8 cellular contexts compared by ENCODE assay signal in the genomic region with DNA sequence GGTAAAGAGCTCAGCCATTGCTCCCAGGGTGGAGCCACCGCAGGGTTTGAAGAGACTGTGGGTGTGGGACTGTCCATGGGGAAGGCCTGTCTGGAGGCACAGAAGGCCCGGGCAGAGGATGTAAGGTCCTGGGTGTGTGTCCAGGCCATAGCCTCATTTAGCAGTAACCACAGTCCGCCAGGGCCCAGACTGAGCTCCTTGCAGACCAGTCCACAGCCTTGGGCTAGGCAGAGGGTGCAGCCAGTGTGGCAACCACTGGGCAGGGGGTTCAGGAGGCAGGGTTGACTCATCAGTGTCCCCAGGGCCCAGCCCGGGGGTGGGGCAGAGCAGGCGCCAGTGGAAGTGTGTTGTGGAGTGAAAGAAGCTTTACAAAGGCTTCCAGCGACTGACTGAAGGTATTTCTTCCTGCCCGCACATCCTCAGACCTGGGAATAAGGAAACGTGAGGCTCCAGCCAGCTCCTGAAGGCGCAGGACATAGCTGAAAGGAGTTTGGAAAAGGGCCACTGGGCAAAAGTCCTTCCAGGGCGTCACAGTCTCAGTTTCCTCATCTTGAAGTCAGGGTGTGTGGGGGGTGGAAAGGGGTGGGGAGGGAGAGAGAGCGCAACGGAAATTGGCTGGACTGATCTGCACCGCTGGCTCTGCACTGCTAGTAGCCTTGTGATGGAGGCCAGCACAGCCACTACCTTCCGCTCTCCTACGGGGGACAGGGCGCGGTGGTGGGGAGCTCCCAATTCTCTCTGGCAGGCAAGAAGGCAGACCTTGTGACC. TPM values are rescaled to one million over a fixed set of nuclear protein-coding genes. Genes with fewer than 3 reads are reported as not detected.
A peak's percentile ranks its signal among the peaks of the same experiment; 100 is the strongest.
DNase-seq lines count a peak whose midpoint lies in the region; ATAC-seq, FAIRE-seq and TF ChIP-seq lines count a peak whose summit lies in the region.

No MANE protein-coding gene starts in this region.

- ATAC-seq in HG03439 (IDR thresholded peaks at IDR 0.05; ENCODE audit: unreplicated experiment) = peak; percentile 22
- no peak for ATAC-seq in HG03460 (IDR thresholded peaks at IDR 0.05; ENCODE audit: unreplicated experiment)

- peaks cover 7% of the 10 kb centered on the region for H3K4me1 Mint-ChIP-seq in nephron

- TF ChIP-seq CTCF in VCaP (conservative IDR thresholded peaks at IDR 0.05) (no peak; the same call in 1 of the 2 replicates), fibroblast of mammary gland (conservative IDR thresholded peaks at IDR 0.05; ENCODE audit: control insufficient read depth, insufficient read depth, low read depth, low read length) (peak; percentile 8), nephron (IDR thresholded peaks at IDR 0.05; ENCODE audit: unreplicated experiment in 3 of 3) (no peak)

- peak overlapping the region; percentile 90 to 99 (median 96) for H3K4me3 Mint-ChIP-seq in nephron

- no peaks in the 10 kb centered on the region for H3K9me3 Mint-ChIP-seq in nephron

- peaks cover 33% of the 10 kb centered on the region for H3K27me3 Mint-ChIP-seq in nephron (ENCODE audit: low read depth)

- peak; percentile 66 for DNase-seq in GM12892 (ENCODE audit: insufficient read length)
- peak; percentile 64 for DNase-seq in fibroblast of mammary gland (ENCODE audit: low read depth)
- no peak for DNase-seq in activated CD4-positive, CD25-positive, alpha-beta regulatory T cell (lab: John Stamatoyannopoulos, UW)
- no peak for DNase-seq in NCI-H2081 treated with DMSO at 0.1 percent for 48 hours (lab: John Stamatoyannopoulos, UW)

- H3K36me3 Mint-ChIP-seq in nephron (ENCODE audit: low read depth) = no peaks in the 10 kb centered on the region

- TF ChIP-seq POLR2A in GM12892 (IDR thresholded peaks at IDR 0.05; ENCODE audit: low read depth, low read length) = peak; percentile 64; the same call in 1 of the 2 replicates

- H3K27ac ChIP-seq in VCaP = peak overlapping the region; percentile 78

- H3K27ac Mint-ChIP-seq in nephron = peak overlapping the region; percentile 39 to 71 (median 62)

- peak; percentile 21 for FAIRE-seq in GM12892 (lab: Jason Lieb, UNC)

- peak overlapping the region; percentile 91 for H3K4me3 ChIP-seq in fibroblast of mammary gland (ENCODE audit: control insufficient read depth, low read depth, low read length)

RNA-seq across cellular contexts. Expression of gene WNT11, which starts 27.8 kb away (rescaled TPM):
- 1.0 TPM for polyA plus RNA-seq in GM12892 (2012; ENCODE audit: missing spikeins)

Comparison
In these comparisons a context has a peak if more than half of its experiments do, and no peak if none do; other contexts are left out.
1. DNase-seq: peak in GM12892 (single experiment) and fibroblast of mammary gland (single experiment); none in activated CD4-positive, CD25-positive, alpha-beta regulatory T cell (0 of 4) and NCI-H2081 treated with DMSO at 0.1 percent for 48 hours (single experiment).